Comparison of ENCODE assay signal across 16 cellular contexts in genomic region chr7:55425141-55425752, GRCh38.
"Had no signal": no experiment of that assay in that cellular context is flagged by ENCODE, and none has a peak within 500 bp of the region (broad histone marks: within the 10 kb centered on the region; RNA-seq: fewer than 3 reads in every experiment).

No MANE protein-coding gene starts in this region.

- ATAC-seq: heart left ventricle, left lung, psoas muscle, WTC11 had no signal

- H3K4me1 ChIP-seq: heart left ventricle, left lung, psoas muscle, sigmoid colon, upper lobe of left lung had no signal

- H3K27ac Mint-ChIP-seq: nephron progenitor cell had no signal

- H3K9me3 ChIP-seq: heart left ventricle, left lung, psoas muscle, sigmoid colon, upper lobe of left lung had no signal

- H3K4me1 Mint-ChIP-seq: activated naive CD4-positive, alpha-beta T cell treated with anti-CD3 and anti-CD28 coated beads, Interleukin-2, amount 10 ng/mL, durations not matched to agents 7 days and 5 days had no signal

- H3K4me3 ChIP-seq: cardiac muscle cell, heart left ventricle, left lung, psoas muscle, sigmoid colon, upper lobe of left lung had no signal

- DNase-seq: activated CD4-positive, alpha-beta T cell treated with anti-CD3 and anti-CD28 coated beads for 48 hours; activated CD8-positive, alpha-beta memory T cell treated with anti-CD3 and anti-CD28 coated beads for 24 hours; activated naive CD4-positive, alpha-beta T cell treated with anti-CD3 and anti-CD28 coated beads, Interleukin-2, amount 10 ng/mL, durations not matched to agents 7 days and 5 days; foreskin melanocyte; heart left ventricle; left lung; mesenchymal stem cell; nephron progenitor cell; psoas muscle; sigmoid colon; stimulated activated CD4-positive, alpha-beta T cell treated with anti-CD3 and anti-CD28 coated beads, Interleukin-12 subunit alpha, Interleukin-12 subunit beta, amount 100 ng/mL, for 4 hours; stimulated activated naive CD4-positive, alpha-beta T cell treated with Interleukin-2 at 50 U/mL for 16 hours; T-helper 9 cell; upper lobe of left lung had no signal

- H3K4me3 Mint-ChIP-seq: activated naive CD4-positive, alpha-beta T cell treated with anti-CD3 and anti-CD28 coated beads, Interleukin-2, amount 10 ng/mL, durations not matched to agents 7 days and 5 days; nephron progenitor cell; WTC11 had no signal

- H3K27me3 ChIP-seq: cardiac muscle cell, heart left ventricle, left lung, sigmoid colon, upper lobe of left lung had no signal

- H3K27me3 Mint-ChIP-seq: activated naive CD4-positive, alpha-beta T cell treated with anti-CD3 and anti-CD28 coated beads, Interleukin-2, amount 10 ng/mL, durations not matched to agents 7 days and 5 days had no signal

- H3K27ac ChIP-seq: cardiac muscle cell, heart left ventricle, left lung, psoas muscle, sigmoid colon, upper lobe of left lung had no signal

- H3K9me3 Mint-ChIP-seq: activated naive CD4-positive, alpha-beta T cell treated with anti-CD3 and anti-CD28 coated beads, Interleukin-2, amount 10 ng/mL, durations not matched to agents 7 days and 5 days; nephron progenitor cell; WTC11 had no signal
